13 cellular contexts compared by ENCODE assay signal in the genomic region with DNA sequence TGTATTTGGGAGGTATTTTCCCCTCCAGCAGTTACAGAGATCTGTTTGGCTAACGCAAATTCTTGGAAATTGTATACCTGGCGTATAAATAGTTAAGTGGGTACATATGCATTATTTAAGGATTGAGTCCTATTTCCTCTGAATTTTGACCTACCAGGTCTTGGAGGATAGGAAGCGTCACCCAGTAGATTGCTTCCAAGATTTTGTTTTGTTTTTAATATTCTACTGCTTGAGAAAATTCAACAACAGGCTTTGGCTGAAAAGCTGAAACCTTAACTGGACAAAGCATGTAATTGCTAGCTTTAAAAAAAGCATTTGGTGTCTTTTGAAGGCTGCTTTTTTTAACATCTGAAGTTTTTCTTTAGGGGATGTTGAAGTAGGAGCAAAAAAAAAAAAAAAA.
DNase-seq lines count a peak whose midpoint lies in the region; ATAC-seq and TF ChIP-seq lines count a peak whose summit lies in the region.
"Had no signal": no experiment of that assay in that cellular context is flagged by ENCODE, and none has a peak within 500 bp of the region (broad histone marks: within the 10 kb centered on the region; RNA-seq: fewer than 3 reads in every experiment).

No MANE protein-coding gene starts in this region.

- intact Hi-C loops in heart right ventricle (cut with DNase I) = loop anchor here in 3 of 10 donors (5.0 to 10.0 kb wide), 2 partner anchors 36 to 148 kb away; a partner anchor contains a TSS
- intact Hi-C loops in Right ventricle myocardium superior (cut with DNase I) = no loop called here
- intact Hi-C loops in esophagus muscularis mucosa (cut with DNase I) = no loop called here
- intact Hi-C loops in uterus (cut with DNase I; ENCODE audit: low total_unique reads) = no loop called here

- H3K36me3 Mint-ChIP-seq in nephron progenitor cell (ENCODE audit: low read depth) = peaks cover 32% of the 10 kb centered on the region
- H3K36me3 Mint-ChIP-seq: activated naive CD4-positive, alpha-beta T cell treated with anti-CD3 and anti-CD28 coated beads, Interleukin-2, amount 10 ng/mL, durations not matched to agents 7 days and 5 days had no signal

- peaks cover 9 to 95% (median 73%) of the 10 kb centered on the region in 9 donors for H3K4me1 ChIP-seq in heart right ventricle
- peaks cover 61 to 70% (median 65%) of the 10 kb centered on the region in 4 donors for H3K4me1 ChIP-seq in esophagus muscularis mucosa
- H3K4me1 ChIP-seq in uterus = peaks cover 4 to 6% of the 10 kb centered on the region in 2 donors
- H3K4me1 ChIP-seq in effector memory CD4-positive, alpha-beta T cell (ENCODE audit: control insufficient read depth, insufficient read depth, low read length, poor library complexity, severe bottlenecking) = no peaks in the 10 kb centered on the region

- TF ChIP-seq EP300 in esophagus muscularis mucosa (IDR thresholded peaks at IDR 0.05) = no peak

- TF ChIP-seq CTCF in heart right ventricle (IDR thresholded peaks at IDR 0.05) (no peak), esophagus muscularis mucosa (IDR thresholded peaks at IDR 0.05) (no peak), nephron progenitor cell (IDR thresholded peaks at IDR 0.05) (no peak), uterus (IDR thresholded peaks at IDR 0.05) (no peak)

- no peaks in the 10 kb centered on the region for H3K9me3 Mint-ChIP-seq in nephron progenitor cell
- H3K9me3 Mint-ChIP-seq: activated B cell treated with CpG ODN at 0.5 μM for 24 hours; activated naive CD4-positive, alpha-beta T cell treated with anti-CD3 and anti-CD28 coated beads, Interleukin-2, amount 10 ng/mL, durations not matched to agents 7 days and 5 days had no signal

- H3K27me3 Mint-ChIP-seq in nephron progenitor cell (ENCODE audit: low read depth, poor library complexity) = peaks cover 3% of the 10 kb centered on the region
- H3K27me3 Mint-ChIP-seq: activated naive CD4-positive, alpha-beta T cell treated with anti-CD3 and anti-CD28 coated beads, Interleukin-2, amount 10 ng/mL, durations not matched to agents 7 days and 5 days had no signal

- no peaks in the 10 kb centered on the region for H3K36me3 ChIP-seq in heart right ventricle
- H3K36me3 ChIP-seq in esophagus muscularis mucosa = no peaks in the 10 kb centered on the region
- no peaks in the 10 kb centered on the region for H3K36me3 ChIP-seq in uterus
- no peaks in the 10 kb centered on the region for H3K36me3 ChIP-seq in effector memory CD4-positive, alpha-beta T cell (ENCODE audit: control insufficient read depth, insufficient read depth, low read length)

- peaks cover 84% of the 10 kb centered on the region for H3K4me1 Mint-ChIP-seq in nephron progenitor cell
- H3K4me1 Mint-ChIP-seq: activated B cell treated with CpG ODN at 0.5 μM for 24 hours; activated naive CD4-positive, alpha-beta T cell treated with anti-CD3 and anti-CD28 coated beads, Interleukin-2, amount 10 ng/mL, durations not matched to agents 7 days and 5 days had no signal

- H3K27ac ChIP-seq in heart right ventricle (peak overlapping the region; percentile 77 to 93 (median 84)), esophagus muscularis mucosa (replicated peaks in 1 of 4) (peak overlapping the region; percentile 62 to 80 (median 76)), uterus (peak overlapping the region; percentile 67 to 75)
- H3K27ac ChIP-seq in effector memory CD4-positive, alpha-beta T cell (ENCODE audit: insufficient read depth, low read length, poor library complexity, severe bottlenecking) = no peak overlapping the region

- DNase-seq in heart right ventricle = no peak
- DNase-seq in Right ventricle myocardium superior = no peak
- no peak for DNase-seq in esophagus muscularis mucosa (ENCODE audit: extremely low spot score)
- no peak for DNase-seq in nephron progenitor cell
- no peak for DNase-seq in uterus
- no peak for DNase-seq in effector memory CD4-positive, alpha-beta T cell
- DNase-seq: activated B cell treated with CpG ODN at 0.5 μM for 24 hours; activated naive CD4-positive, alpha-beta T cell treated with anti-CD3 and anti-CD28 coated beads, Interleukin-2, amount 10 ng/mL, durations not matched to agents 7 days and 5 days; Calu3; Kasumi-1; NCI-H1436 treated with DMSO at 0.1 percent for 48 hours had no signal

- 41 to 50% methylated on average over 3 of the region's 3 CpGs for WGBS in heart right ventricle, 2 donors
- 66% methylated on average over 3 of the region's 3 CpGs for WGBS in esophagus muscularis mucosa

- no peaks in the 10 kb centered on the region for H3K27me3 ChIP-seq in heart right ventricle
- H3K27me3 ChIP-seq in esophagus muscularis mucosa = no peaks in the 10 kb centered on the region
- no peaks in the 10 kb centered on the region for H3K27me3 ChIP-seq in uterus
- H3K27me3 ChIP-seq in effector memory CD4-positive, alpha-beta T cell (replicated peaks; ENCODE audit: control insufficient read depth, insufficient read depth, low read length, poor library complexity, severe bottlenecking) = no peaks in the 10 kb centered on the region

- no peak for ATAC-seq in heart right ventricle
- no peak for ATAC-seq in Right ventricle myocardium superior (ENCODE audit: poor library complexity)
- no peak for ATAC-seq in GM19397 (IDR thresholded peaks at IDR 0.05; ENCODE audit: unreplicated experiment)
- no peak for ATAC-seq in HG02610 (IDR thresholded peaks at IDR 0.05; ENCODE audit: unreplicated experiment)

- no peak overlapping the region for H3K4me3 Mint-ChIP-seq in nephron progenitor cell
- H3K4me3 Mint-ChIP-seq: activated B cell treated with CpG ODN at 0.5 μM for 24 hours; activated naive CD4-positive, alpha-beta T cell treated with anti-CD3 and anti-CD28 coated beads, Interleukin-2, amount 10 ng/mL, durations not matched to agents 7 days and 5 days had no signal

- TF ChIP-seq POLR2A in esophagus muscularis mucosa (IDR thresholded peaks at IDR 0.05; ENCODE audit: low read depth) (no peak), uterus (IDR thresholded peaks at IDR 0.05) (no peak)

- H3K4me3 ChIP-seq in heart right ventricle = peak overlapping the region in 7 of 10 donors; percentile 1 to 35 (median 11)
- H3K4me3 ChIP-seq in esophagus muscularis mucosa = peak overlapping the region in 1 of 4 donors; percentile 0
- no peak overlapping the region for H3K4me3 ChIP-seq in uterus
- H3K4me3 ChIP-seq in effector memory CD4-positive, alpha-beta T cell (ENCODE audit: insufficient read depth, low read depth, low read length, poor library complexity, severe bottlenecking) = no peak overlapping the region

- peak overlapping the region; percentile 98 for H3K27ac Mint-ChIP-seq in nephron progenitor cell
- H3K27ac Mint-ChIP-seq: activated B cell treated with CpG ODN at 0.5 μM for 24 hours; activated naive CD4-positive, alpha-beta T cell treated with anti-CD3 and anti-CD28 coated beads, Interleukin-2, amount 10 ng/mL, durations not matched to agents 7 days and 5 days had no signal

- H3K9me3 ChIP-seq in heart right ventricle (no peaks in the 10 kb centered on the region), esophagus muscularis mucosa (no peaks in the 10 kb centered on the region), uterus (no peaks in the 10 kb centered on the region)
- H3K9me3 ChIP-seq in effector memory CD4-positive, alpha-beta T cell (ENCODE audit: control insufficient read depth, low read length) = no peaks in the 10 kb centered on the region

Comparison
In these comparisons a context has a peak if more than half of its experiments do, and no peak if none do; other contexts are left out.
1. H3K4me3 ChIP-seq: peak in heart right ventricle (7 of 10); none in uterus (0 of 2) and effector memory CD4-positive, alpha-beta T cell (single experiment).